Comparison of ENCODE assay signal across 8 cellular contexts in genomic region chr1:15951341-15952153, GRCh38.
A peak's percentile ranks its signal among the peaks of the same experiment; 100 is the strongest.
DNase-seq lines count a peak whose midpoint lies in the region; ATAC-seq lines count a peak whose summit lies in the region.

No MANE protein-coding gene starts in this region.

- H3K36me3 ChIP-seq in NT2/D1 (ENCODE audit: insufficient read depth, insufficient read length, low read length) = peaks cover 29% of the 10 kb centered on the region

- H3K27me3 Mint-ChIP-seq in stimulated activated naive B cell treated with anti-CD40 and anti-IgM and Interleukin-4, amounts not matched to agents 10 μg/mL and 1 μg/mL and 100 μg/mL, for 72 hours = no peaks in the 10 kb centered on the region

- peak overlapping the region; percentile 96 for H3K27ac Mint-ChIP-seq in stimulated activated naive B cell treated with anti-CD40 and anti-IgM and Interleukin-4, amounts not matched to agents 10 μg/mL and 1 μg/mL and 100 μg/mL, for 72 hours

- no peak for ATAC-seq in stimulated activated naive B cell treated with anti-CD40 and anti-IgM and Interleukin-4, amounts not matched to agents 10 μg/mL and 1 μg/mL and 100 μg/mL, for 72 hours (replicated peaks)
- no peak for ATAC-seq in HG02884 (IDR thresholded peaks at IDR 0.05; ENCODE audit: unreplicated experiment)
- ATAC-seq in HG02840 (IDR thresholded peaks at IDR 0.05; ENCODE audit: low FRiP score, unreplicated experiment) = no peak

- DNase-seq in NT2/D1 (ENCODE audit: low read depth, low spot score) = no peak
- peak; percentile 74 to 78 for DNase-seq in activated T-cell treated with anti-CD3 and anti-CD28 coated beads, Interleukin-2, amount 50 U/mL, for 48 hours
- DNase-seq in islet precursor cell = peak; percentile 51
- DNase-seq in stimulated activated naive B cell treated with anti-CD40 and anti-IgM and Interleukin-4, amounts not matched to agents 10 μg/mL and 1 μg/mL and 100 μg/mL, for 72 hours = no peak
- no peak for DNase-seq in inferior parietal cortex (ENCODE audit: extremely low spot score)
- no peak for DNase-seq in OCI-M2 (lab: John Stamatoyannopoulos, UW; ENCODE audit: unreplicated experiment)

- peaks cover 72 to 93% of the 10 kb centered on the region in 2 donors for H3K4me1 Mint-ChIP-seq in stimulated activated naive B cell treated with anti-CD40 and anti-IgM and Interleukin-4, amounts not matched to agents 10 μg/mL and 1 μg/mL and 100 μg/mL, for 72 hours

- no peaks in the 10 kb centered on the region for H3K9me3 Mint-ChIP-seq in stimulated activated naive B cell treated with anti-CD40 and anti-IgM and Interleukin-4, amounts not matched to agents 10 μg/mL and 1 μg/mL and 100 μg/mL, for 72 hours

- peaks cover 21% of the 10 kb centered on the region for H3K4me1 ChIP-seq in NT2/D1 (ENCODE audit: insufficient read depth, insufficient read length)

- no peak overlapping the region for H3K4me3 ChIP-seq in NT2/D1 (ENCODE audit: insufficient read length, low read depth)

- H3K9ac ChIP-seq in NT2/D1 (ENCODE audit: insufficient read length, low read depth) = peak overlapping the region; percentile 7

- no peaks in the 10 kb centered on the region for H3K27me3 ChIP-seq in NT2/D1 (ENCODE audit: insufficient read depth, insufficient read length)

- no peaks in the 10 kb centered on the region for H3K9me3 ChIP-seq in NT2/D1 (ENCODE audit: insufficient read depth, low read length)

- peaks cover 46 to 66% of the 10 kb centered on the region in 2 donors for H3K36me3 Mint-ChIP-seq in stimulated activated naive B cell treated with anti-CD40 and anti-IgM and Interleukin-4, amounts not matched to agents 10 μg/mL and 1 μg/mL and 100 μg/mL, for 72 hours

- peak overlapping the region; percentile 39 to 57 for H3K4me3 Mint-ChIP-seq in stimulated activated naive B cell treated with anti-CD40 and anti-IgM and Interleukin-4, amounts not matched to agents 10 μg/mL and 1 μg/mL and 100 μg/mL, for 72 hours

Comparison
In these comparisons a context has a peak if more than half of its experiments do, and no peak if none do; other contexts are left out.
1. DNase-seq: peak in activated T-cell treated with anti-CD3 and anti-CD28 coated beads, Interleukin-2, amount 50 U/mL, for 48 hours (2 of 2) and islet precursor cell (single experiment); none in NT2/D1 (single experiment), stimulated activated naive B cell treated with anti-CD40 and anti-IgM and Interleukin-4, amounts not matched to agents 10 μg/mL and 1 μg/mL and 100 μg/mL, for 72 hours (single experiment), inferior parietal cortex (single experiment) and OCI-M2 (single experiment).